Comparison of ENCODE assay signal across 1 cellular context in the genomic region with DNA sequence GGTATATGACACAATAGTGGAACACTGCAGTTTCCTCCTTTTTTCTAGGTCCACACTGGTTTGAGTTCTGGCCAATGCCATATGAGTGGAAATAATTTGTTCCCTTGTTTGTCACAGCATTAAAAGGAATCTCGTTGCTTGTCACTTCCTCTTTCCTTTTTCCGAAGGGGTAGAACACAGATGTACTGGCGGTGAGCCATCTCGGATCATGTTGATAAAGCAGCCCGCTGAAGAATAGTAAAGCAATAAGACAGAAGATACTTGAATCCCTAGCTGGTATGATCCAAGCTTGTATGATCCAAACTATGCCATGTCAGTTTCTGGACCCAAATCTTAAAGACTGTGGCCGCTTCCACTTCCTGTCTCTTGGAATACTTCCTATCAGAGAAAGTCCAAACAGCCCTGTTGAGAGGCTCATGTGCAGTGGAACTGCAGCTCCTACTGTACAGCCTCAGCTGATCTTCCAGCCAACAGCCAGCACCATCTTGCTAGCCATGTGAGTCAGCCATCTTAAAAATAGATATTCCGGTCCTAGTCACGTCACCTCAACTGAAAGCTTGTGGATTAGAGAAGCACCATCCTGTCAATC.
TF ChIP-seq lines count a peak whose summit lies in the region.

No MANE protein-coding gene starts in this region.

TF ChIP-seq in K562, 482 proteins besides CTCF, POLR2A, EP300 and RAD21 (continued from another document and continues in another):
- TF ChIP-seq ZNF644 (tag; IDR thresholded peaks at IDR 0.05; ENCODE audit: low read depth): 0 out of 2 replicates have a peak, but pooled peaks have one; percentile 55
- TF ChIP-seq CEBPG (CRISPR knock-in tag; IDR thresholded peaks at IDR 0.05): no peak
- peak; percentile 15 to 35; a peak in 1 of 4 replicates for TF ChIP-seq CEBPG (tag; conservative IDR thresholded peaks at IDR 0.05 in 1 of 2, IDR thresholded peaks at IDR 0.05 in 1 of 2)
- peak; percentile 89 for TF ChIP-seq TAF7 (tag; IDR thresholded peaks at IDR 0.05)
- no peak for TF ChIP-seq NFYB (IDR thresholded peaks at IDR 0.05; ENCODE audit: extremely low read depth, insufficient read length)
- no peak for TF ChIP-seq BCL6 (CRISPR knock-in tag; IDR thresholded peaks at IDR 0.05)
- TF ChIP-seq MED1 (CRISPR knock-in tag; IDR thresholded peaks at IDR 0.05; ENCODE audit: borderline replicate concordance): no peak
- no peak for TF ChIP-seq PHB2 (IDR thresholded peaks at IDR 0.05; ENCODE audit: low read depth)
- no peak for TF ChIP-seq HNRNPK (IDR thresholded peaks at IDR 0.05; ENCODE audit: low read depth, low read length, poor library complexity, severe bottlenecking)
- TF ChIP-seq MTA2 (IDR thresholded peaks at IDR 0.05; ENCODE audit: low read depth): no peak
- peak; percentile 70 for TF ChIP-seq NFIC (IDR thresholded peaks at IDR 0.05)
- 0 out of 2 replicates have a peak, but pooled peaks have one; percentile 26 for TF ChIP-seq ETV5 (CRISPR knock-in tag; IDR thresholded peaks at IDR 0.05; ENCODE audit: low read depth)
- TF ChIP-seq MEIS2 (IDR thresholded peaks at IDR 0.05; ENCODE audit: partially characterized antibody): no peak
- TF ChIP-seq, protein P1, sequence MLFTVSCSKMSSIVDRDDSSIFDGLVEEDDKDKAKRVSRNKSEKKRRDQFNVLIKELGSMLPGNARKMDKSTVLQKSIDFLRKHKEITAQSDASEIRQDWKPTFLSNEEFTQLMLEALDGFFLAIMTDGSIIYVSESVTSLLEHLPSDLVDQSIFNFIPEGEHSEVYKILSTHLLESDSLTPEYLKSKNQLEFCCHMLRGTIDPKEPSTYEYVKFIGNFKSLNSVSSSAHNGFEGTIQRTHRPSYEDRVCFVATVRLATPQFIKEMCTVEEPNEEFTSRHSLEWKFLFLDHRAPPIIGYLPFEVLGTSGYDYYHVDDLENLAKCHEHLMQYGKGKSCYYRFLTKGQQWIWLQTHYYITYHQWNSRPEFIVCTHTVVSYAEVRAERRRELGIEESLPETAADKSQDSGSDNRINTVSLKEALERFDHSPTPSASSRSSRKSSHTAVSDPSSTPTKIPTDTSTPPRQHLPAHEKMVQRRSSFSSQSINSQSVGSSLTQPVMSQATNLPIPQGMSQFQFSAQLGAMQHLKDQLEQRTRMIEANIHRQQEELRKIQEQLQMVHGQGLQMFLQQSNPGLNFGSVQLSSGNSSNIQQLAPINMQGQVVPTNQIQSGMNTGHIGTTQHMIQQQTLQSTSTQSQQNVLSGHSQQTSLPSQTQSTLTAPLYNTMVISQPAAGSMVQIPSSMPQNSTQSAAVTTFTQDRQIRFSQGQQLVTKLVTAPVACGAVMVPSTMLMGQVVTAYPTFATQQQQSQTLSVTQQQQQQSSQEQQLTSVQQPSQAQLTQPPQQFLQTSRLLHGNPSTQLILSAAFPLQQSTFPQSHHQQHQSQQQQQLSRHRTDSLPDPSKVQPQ (CRISPR knock-in tag; IDR thresholded peaks at IDR 0.05; ENCODE audit: borderline replicate concordance): no peak
- TF ChIP-seq SMARCA4 (IDR thresholded peaks at IDR 0.05): no peak
- no peak for TF ChIP-seq ZNF717 (CRISPR knock-in tag; IDR thresholded peaks at IDR 0.05)
- TF ChIP-seq EWSR1 (IDR thresholded peaks at IDR 0.05; ENCODE audit: borderline replicate concordance, low read depth, partially characterized antibody): no peak
- no peak for TF ChIP-seq FOXA1 (IDR thresholded peaks at IDR 0.05; ENCODE audit: borderline replicate concordance)
- TF ChIP-seq ZC3H8 (IDR thresholded peaks at IDR 0.05): no peak
- peak; percentile 45; the same call in 1 of the 2 replicates for TF ChIP-seq GABPB1 (CRISPR knock-in tag; IDR thresholded peaks at IDR 0.05)
- TF ChIP-seq COPS2 (conservative IDR thresholded peaks at IDR 0.05): no peak
- TF ChIP-seq BACH1 (tag; IDR thresholded peaks at IDR 0.05): peak; percentile 74; the same call in 1 of the 2 replicates
- TF ChIP-seq, protein P2, sequence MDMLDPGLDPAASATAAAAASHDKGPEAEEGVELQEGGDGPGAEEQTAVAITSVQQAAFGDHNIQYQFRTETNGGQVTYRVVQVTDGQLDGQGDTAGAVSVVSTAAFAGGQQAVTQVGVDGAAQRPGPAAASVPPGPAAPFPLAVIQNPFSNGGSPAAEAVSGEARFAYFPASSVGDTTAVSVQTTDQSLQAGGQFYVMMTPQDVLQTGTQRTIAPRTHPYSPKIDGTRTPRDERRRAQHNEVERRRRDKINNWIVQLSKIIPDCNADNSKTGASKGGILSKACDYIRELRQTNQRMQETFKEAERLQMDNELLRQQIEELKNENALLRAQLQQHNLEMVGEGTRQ (CRISPR knock-in tag; IDR thresholded peaks at IDR 0.05): no peak
- TF ChIP-seq, protein P3, sequence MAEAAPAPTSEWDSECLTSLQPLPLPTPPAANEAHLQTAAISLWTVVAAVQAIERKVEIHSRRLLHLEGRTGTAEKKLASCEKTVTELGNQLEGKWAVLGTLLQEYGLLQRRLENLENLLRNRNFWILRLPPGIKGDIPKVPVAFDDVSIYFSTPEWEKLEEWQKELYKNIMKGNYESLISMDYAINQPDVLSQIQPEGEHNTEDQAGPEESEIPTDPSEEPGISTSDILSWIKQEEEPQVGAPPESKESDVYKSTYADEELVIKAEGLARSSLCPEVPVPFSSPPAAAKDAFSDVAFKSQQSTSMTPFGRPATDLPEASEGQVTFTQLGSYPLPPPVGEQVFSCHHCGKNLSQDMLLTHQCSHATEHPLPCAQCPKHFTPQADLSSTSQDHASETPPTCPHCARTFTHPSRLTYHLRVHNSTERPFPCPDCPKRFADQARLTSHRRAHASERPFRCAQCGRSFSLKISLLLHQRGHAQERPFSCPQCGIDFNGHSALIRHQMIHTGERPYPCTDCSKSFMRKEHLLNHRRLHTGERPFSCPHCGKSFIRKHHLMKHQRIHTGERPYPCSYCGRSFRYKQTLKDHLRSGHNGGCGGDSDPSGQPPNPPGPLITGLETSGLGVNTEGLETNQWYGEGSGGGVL (CRISPR knock-in tag; IDR thresholded peaks at IDR 0.05): no peak
- TF ChIP-seq EHMT2 (IDR thresholded peaks at IDR 0.05): peak; percentile 89
- TF ChIP-seq PTBP1 (IDR thresholded peaks at IDR 0.05; ENCODE audit: low read depth, low read length): no peak
- TF ChIP-seq, protein P4, sequence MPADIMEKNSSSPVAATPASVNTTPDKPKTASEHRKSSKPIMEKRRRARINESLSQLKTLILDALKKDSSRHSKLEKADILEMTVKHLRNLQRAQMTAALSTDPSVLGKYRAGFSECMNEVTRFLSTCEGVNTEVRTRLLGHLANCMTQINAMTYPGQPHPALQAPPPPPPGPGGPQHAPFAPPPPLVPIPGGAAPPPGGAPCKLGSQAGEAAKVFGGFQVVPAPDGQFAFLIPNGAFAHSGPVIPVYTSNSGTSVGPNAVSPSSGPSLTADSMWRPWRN (IDR thresholded peaks at IDR 0.05; ENCODE audit: low read depth): no peak
- no peak for TF ChIP-seq ZNF830 (CRISPR knock-in tag; IDR thresholded peaks at IDR 0.05)
- TF ChIP-seq ZNF384 (IDR thresholded peaks at IDR 0.05; ENCODE audit: low read depth, low read length): no peak
- no peak for TF ChIP-seq E2F3 (CRISPR knock-in tag; IDR thresholded peaks at IDR 0.05)
- no peak for TF ChIP-seq ZNF121 (CRISPR knock-in tag; conservative IDR thresholded peaks at IDR 0.05)
- no peak for TF ChIP-seq RBM17 (IDR thresholded peaks at IDR 0.05; ENCODE audit: borderline replicate concordance, low read depth, low read length)
- TF ChIP-seq HOXB6 (CRISPR knock-in tag; IDR thresholded peaks at IDR 0.05; ENCODE audit: borderline replicate concordance): no peak
- TF ChIP-seq ZBTB17 (CRISPR knock-in tag; IDR thresholded peaks at IDR 0.05): 0 out of 2 replicates have a peak, but pooled peaks have one; percentile 35
- TF ChIP-seq CBX8 (IDR thresholded peaks at IDR 0.05; ENCODE audit: borderline replicate concordance, extremely low read depth, low read depth, low read length, poor library complexity, severe bottlenecking): no peak
- TF ChIP-seq SPI1 (IDR thresholded peaks at IDR 0.05; ENCODE audit: borderline replicate concordance, low read depth, low read length): peak; percentile 96
- no peak for TF ChIP-seq NR2C1 (IDR thresholded peaks at IDR 0.05)
- TF ChIP-seq NR2C1 (tag; IDR thresholded peaks at IDR 0.05): peak; percentile 38; the same call in 1 of the 2 replicates
- TF ChIP-seq CBX3 (IDR thresholded peaks at IDR 0.05; ENCODE audit: borderline replicate concordance in 1 of 2, low read length in 2 of 2): 0 out of 3 replicates have a peak, but pooled peaks of 1 of the 2 experiments have one; percentile 24
- TF ChIP-seq, protein P5, sequence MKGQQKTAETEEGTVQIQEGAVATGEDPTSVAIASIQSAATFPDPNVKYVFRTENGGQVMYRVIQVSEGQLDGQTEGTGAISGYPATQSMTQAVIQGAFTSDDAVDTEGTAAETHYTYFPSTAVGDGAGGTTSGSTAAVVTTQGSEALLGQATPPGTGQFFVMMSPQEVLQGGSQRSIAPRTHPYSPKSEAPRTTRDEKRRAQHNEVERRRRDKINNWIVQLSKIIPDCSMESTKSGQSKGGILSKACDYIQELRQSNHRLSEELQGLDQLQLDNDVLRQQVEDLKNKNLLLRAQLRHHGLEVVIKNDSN (CRISPR knock-in tag; IDR thresholded peaks at IDR 0.05): peak; percentile 33; the same call in 1 of the 2 replicates
- no peak for TF ChIP-seq ESRRA (IDR thresholded peaks at IDR 0.05; ENCODE audit: borderline replicate concordance, low read depth)
- TF ChIP-seq RBBP5 (IDR thresholded peaks at IDR 0.05; ENCODE audit: borderline replicate concordance, insufficient read depth, low read length, poor library complexity, severe bottlenecking): peak; percentile 44
- no peak for TF ChIP-seq ZZZ3 (IDR thresholded peaks at IDR 0.05)
- TF ChIP-seq, protein P6, sequence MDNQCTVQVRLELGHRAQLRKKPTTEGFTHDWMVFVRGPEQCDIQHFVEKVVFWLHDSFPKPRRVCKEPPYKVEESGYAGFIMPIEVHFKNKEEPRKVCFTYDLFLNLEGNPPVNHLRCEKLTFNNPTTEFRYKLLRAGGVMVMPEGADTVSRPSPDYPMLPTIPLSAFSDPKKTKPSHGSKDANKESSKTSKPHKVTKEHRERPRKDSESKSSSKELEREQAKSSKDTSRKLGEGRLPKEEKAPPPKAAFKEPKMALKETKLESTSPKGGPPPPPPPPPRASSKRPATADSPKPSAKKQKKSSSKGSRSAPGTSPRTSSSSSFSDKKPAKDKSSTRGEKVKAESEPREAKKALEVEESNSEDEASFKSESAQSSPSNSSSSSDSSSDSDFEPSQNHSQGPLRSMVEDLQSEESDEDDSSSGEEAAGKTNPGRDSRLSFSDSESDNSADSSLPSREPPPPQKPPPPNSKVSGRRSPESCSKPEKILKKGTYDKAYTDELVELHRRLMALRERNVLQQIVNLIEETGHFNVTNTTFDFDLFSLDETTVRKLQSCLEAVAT (IDR thresholded peaks at IDR 0.05): no peak
- no peak for TF ChIP-seq PHF20 (IDR thresholded peaks at IDR 0.05; ENCODE audit: partially characterized antibody)
- no peak for TF ChIP-seq ZKSCAN1 (IDR thresholded peaks at IDR 0.05; ENCODE audit: low read depth, low read length)
- TF ChIP-seq, protein P7, sequence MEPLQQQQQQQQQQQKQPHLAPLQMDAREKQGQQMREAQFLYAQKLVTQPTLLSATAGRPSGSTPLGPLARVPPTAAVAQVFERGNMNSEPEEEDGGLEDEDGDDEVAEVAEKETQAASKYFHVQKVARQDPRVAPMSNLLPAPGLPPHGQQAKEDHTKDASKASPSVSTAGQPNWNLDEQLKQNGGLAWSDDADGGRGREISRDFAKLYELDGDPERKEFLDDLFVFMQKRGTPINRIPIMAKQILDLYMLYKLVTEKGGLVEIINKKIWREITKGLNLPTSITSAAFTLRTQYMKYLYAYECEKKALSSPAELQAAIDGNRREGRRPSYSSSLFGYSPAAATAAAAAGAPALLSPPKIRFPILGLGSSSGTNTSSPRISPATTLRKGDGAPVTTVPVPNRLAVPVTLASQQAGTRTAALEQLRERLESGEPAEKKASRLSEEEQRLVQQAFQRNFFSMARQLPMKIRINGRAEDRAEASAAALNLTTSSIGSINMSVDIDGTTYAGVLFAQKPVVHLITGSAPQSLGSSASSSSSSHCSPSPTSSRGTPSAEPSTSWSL (CRISPR knock-in tag; IDR thresholded peaks at IDR 0.05; ENCODE audit: borderline replicate concordance): no peak
- TF ChIP-seq ATF1 (CRISPR knock-in tag; IDR thresholded peaks at IDR 0.05): no peak
- peak; percentile 64 for TF ChIP-seq ATF1 (tag; IDR thresholded peaks at IDR 0.05)
- no peak for TF ChIP-seq YBX1 (IDR thresholded peaks at IDR 0.05)
- TF ChIP-seq, protein P8, sequence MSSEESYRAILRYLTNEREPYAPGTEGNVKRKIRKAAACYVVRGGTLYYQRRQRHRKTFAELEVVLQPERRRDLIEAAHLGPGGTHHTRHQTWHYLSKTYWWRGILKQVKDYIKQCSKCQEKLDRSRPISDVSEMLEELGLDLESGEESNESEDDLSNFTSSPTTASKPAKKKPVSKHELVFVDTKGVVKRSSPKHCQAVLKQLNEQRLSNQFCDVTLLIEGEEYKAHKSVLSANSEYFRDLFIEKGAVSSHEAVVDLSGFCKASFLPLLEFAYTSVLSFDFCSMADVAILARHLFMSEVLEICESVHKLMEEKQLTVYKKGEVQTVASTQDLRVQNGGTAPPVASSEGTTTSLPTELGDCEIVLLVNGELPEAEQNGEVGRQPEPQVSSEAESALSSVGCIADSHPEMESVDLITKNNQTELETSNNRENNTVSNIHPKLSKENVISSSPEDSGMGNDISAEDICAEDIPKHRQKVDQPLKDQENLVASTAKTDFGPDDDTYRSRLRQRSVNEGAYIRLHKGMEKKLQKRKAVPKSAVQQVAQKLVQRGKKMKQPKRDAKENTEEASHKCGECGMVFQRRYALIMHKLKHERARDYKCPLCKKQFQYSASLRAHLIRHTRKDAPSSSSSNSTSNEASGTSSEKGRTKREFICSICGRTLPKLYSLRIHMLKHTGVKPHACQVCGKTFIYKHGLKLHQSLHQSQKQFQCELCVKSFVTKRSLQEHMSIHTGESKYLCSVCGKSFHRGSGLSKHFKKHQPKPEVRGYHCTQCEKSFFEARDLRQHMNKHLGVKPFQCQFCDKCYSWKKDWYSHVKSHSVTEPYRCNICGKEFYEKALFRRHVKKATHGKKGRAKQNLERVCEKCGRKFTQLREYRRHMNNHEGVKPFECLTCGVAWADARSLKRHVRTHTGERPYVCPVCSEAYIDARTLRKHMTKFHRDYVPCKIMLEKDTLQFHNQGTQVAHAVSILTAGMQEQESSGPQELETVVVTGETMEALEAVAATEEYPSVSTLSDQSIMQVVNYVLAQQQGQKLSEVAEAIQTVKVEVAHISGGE (CRISPR knock-in tag; IDR thresholded peaks at IDR 0.05): peak in 1 of 3 experiments; percentile 54; a peak in 2 of 6 replicates
- TF ChIP-seq, protein P9, sequence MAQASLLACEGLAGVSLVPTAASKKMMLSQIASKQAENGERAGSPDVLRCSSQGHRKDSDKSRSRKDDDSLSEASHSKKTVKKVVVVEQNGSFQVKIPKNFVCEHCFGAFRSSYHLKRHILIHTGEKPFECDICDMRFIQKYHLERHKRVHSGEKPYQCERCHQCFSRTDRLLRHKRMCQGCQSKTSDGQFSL (CRISPR knock-in tag; IDR thresholded peaks at IDR 0.05): no peak
- TF ChIP-seq, protein P9 (tag; IDR thresholded peaks at IDR 0.05): 0 out of 4 replicates have a peak, but pooled peaks of 1 of the 2 experiments have one; percentile 37
- TF ChIP-seq IFI16 (CRISPR knock-in tag; IDR thresholded peaks at IDR 0.05): no peak
- no peak for TF ChIP-seq TCF3 (CRISPR knock-in tag; IDR thresholded peaks at IDR 0.05)
- TF ChIP-seq ZNF766 (CRISPR knock-in tag; conservative IDR thresholded peaks at IDR 0.05): 0 out of 2 replicates have a peak, but pooled peaks have one; percentile 56
- 0 out of 2 replicates have a peak, but pooled peaks have one; percentile 20 for TF ChIP-seq ZNF79 (CRISPR knock-in tag; IDR thresholded peaks at IDR 0.05; ENCODE audit: low read depth)
